Comparison of ENCODE assay signal across 13 cellular contexts in the genomic region with DNA sequence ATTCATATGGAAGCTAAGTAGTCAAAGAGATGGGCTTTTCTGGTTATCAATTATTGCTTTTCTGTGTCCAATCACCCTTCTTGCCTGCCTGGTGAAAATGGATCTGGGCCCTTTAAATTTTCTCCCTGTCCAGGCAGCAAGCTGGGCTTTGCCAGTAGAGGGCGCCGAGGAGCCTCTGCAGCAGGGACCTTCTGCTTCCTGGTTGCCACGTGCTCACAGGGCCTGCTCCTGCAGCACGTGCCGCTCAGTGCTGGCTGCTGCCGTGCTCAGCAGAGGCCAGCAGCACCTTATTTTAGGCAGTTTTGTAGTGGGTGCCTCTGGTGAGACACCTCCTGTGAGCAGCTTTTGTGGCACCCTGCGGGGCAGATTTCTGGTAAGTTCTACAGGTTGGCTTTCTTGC. TPM values are rescaled to one million over a fixed set of nuclear protein-coding genes. Genes with fewer than 3 reads are reported as not detected.
DNase-seq lines count a peak whose midpoint lies in the region; ATAC-seq and TF ChIP-seq lines count a peak whose summit lies in the region.
"Had no signal": no experiment of that assay in that cellular context is flagged by ENCODE, and none has a peak within 500 bp of the region (broad histone marks: within the 10 kb centered on the region; RNA-seq: fewer than 3 reads in every experiment).

No MANE protein-coding gene starts in this region.

- H3K4me1 Mint-ChIP-seq in activated CD8-positive, alpha-beta T cell treated with anti-CD3 and anti-CD28 coated beads for 36 hours (ENCODE audit: low read depth): no peaks in the 10 kb centered on the region
- no peaks in the 10 kb centered on the region for H3K4me1 Mint-ChIP-seq in activated CD8-positive, alpha-beta T cell treated with anti-CD3 and anti-CD28 coated beads, Interleukin-2, amount 10 ng/mL, durations not matched to agents 7 days and 5 days (ENCODE audit: low read depth)

- TF ChIP-seq POLR2A in spleen (IDR thresholded peaks at IDR 0.05) (no peak), suprapubic skin (IDR thresholded peaks at IDR 0.05) (no peak)

- H3K27ac ChIP-seq in brain microvascular endothelial cell (no peak overlapping the region), spleen (no peak overlapping the region), suprapubic skin (no peak overlapping the region)
- H3K27ac ChIP-seq: C4-2B, skin epidermis had no signal

- peaks cover 48% of the 10 kb centered on the region for H3K9me3 Mint-ChIP-seq in activated CD8-positive, alpha-beta T cell treated with anti-CD3 and anti-CD28 coated beads for 36 hours
- H3K9me3 Mint-ChIP-seq in activated CD8-positive, alpha-beta T cell treated with anti-CD3 and anti-CD28 coated beads, Interleukin-2, amount 10 ng/mL, durations not matched to agents 7 days and 5 days (ENCODE audit: insufficient read depth): peaks cover 47% of the 10 kb centered on the region

- H3K4me3 ChIP-seq in brain microvascular endothelial cell (ENCODE audit: low read depth, low read length) (no peak overlapping the region), spleen (no peak overlapping the region), suprapubic skin (no peak overlapping the region)
- H3K4me3 ChIP-seq: skin epidermis had no signal

- ATAC-seq in activated CD8-positive, alpha-beta T cell treated with anti-CD3 and anti-CD28 coated beads for 36 hours: no peak
- no peak for ATAC-seq in activated CD8-positive, alpha-beta T cell treated with anti-CD3 and anti-CD28 coated beads, Interleukin-2, amount 10 ng/mL, durations not matched to agents 7 days and 5 days
- ATAC-seq in GM21515 (IDR thresholded peaks at IDR 0.05; ENCODE audit: unreplicated experiment): no peak

- POLR2A ChIA-PET in activated CD8-positive, alpha-beta T cell treated with anti-CD3 and anti-CD28 coated beads for 36 hours (lab: Charles Lee): no interaction called here
- POLR2A ChIA-PET in activated CD8-positive, alpha-beta T cell treated with anti-CD3 and anti-CD28 coated beads, Interleukin-2, amount 10 ng/mL, durations not matched to agents 7 days and 5 days (lab: Charles Lee): no interaction called here

- no peaks in the 10 kb centered on the region for H3K27me3 Mint-ChIP-seq in activated CD8-positive, alpha-beta T cell treated with anti-CD3 and anti-CD28 coated beads for 36 hours
- no peaks in the 10 kb centered on the region for H3K27me3 Mint-ChIP-seq in activated CD8-positive, alpha-beta T cell treated with anti-CD3 and anti-CD28 coated beads, Interleukin-2, amount 10 ng/mL, durations not matched to agents 7 days and 5 days (ENCODE audit: low read depth)

- peaks cover 17 to 78% (median 72%) of the 10 kb centered on the region in 8 donors for H3K9me3 ChIP-seq in spleen
- H3K9me3 ChIP-seq in suprapubic skin: peaks cover 28% of the 10 kb centered on the region

- intact Hi-C loops in activated CD8-positive, alpha-beta T cell treated with anti-CD3 and anti-CD28 coated beads for 36 hours (cut with micrococcal nuclease): no loop called here
- intact Hi-C loops in spleen (cut with DNase I; ENCODE audit: low total_unique reads): no loop called here

- no peak overlapping the region for H3K27ac Mint-ChIP-seq in activated CD8-positive, alpha-beta T cell treated with anti-CD3 and anti-CD28 coated beads for 36 hours
- H3K27ac Mint-ChIP-seq in activated CD8-positive, alpha-beta T cell treated with anti-CD3 and anti-CD28 coated beads, Interleukin-2, amount 10 ng/mL, durations not matched to agents 7 days and 5 days: no peak overlapping the region

- CTCF ChIA-PET in activated CD8-positive, alpha-beta T cell treated with anti-CD3 and anti-CD28 coated beads for 36 hours (lab: Charles Lee): no interaction called here
- CTCF ChIA-PET in activated CD8-positive, alpha-beta T cell treated with anti-CD3 and anti-CD28 coated beads, Interleukin-2, amount 10 ng/mL, durations not matched to agents 7 days and 5 days (lab: Charles Lee): no interaction called here

- in situ Hi-C loops in brain microvascular endothelial cell (cut with HindIII; ENCODE audit: low pct_ligation_motif_present, low sequenced_read_pairs): no loop called here

- TF ChIP-seq CTCF in activated CD8-positive, alpha-beta T cell treated with anti-CD3 and anti-CD28 coated beads for 36 hours (IDR thresholded peaks at IDR 0.05): no peak
- TF ChIP-seq CTCF in brain microvascular endothelial cell (IDR thresholded peaks at IDR 0.05; ENCODE audit: low read depth, low read length, missing control alignments) (peak; percentile 50), spleen (IDR thresholded peaks at IDR 0.05 in 8 of 11, conservative IDR thresholded peaks at IDR 0.05 in 3 of 11) (no peak), suprapubic skin (IDR thresholded peaks at IDR 0.05) (no peak)

- DNase-seq in activated CD8-positive, alpha-beta T cell treated with anti-CD3 and anti-CD28 coated beads for 36 hours: peak; percentile 12
- DNase-seq in activated CD8-positive, alpha-beta T cell treated with anti-CD3 and anti-CD28 coated beads, Interleukin-2, amount 10 ng/mL, durations not matched to agents 7 days and 5 days: no peak
- DNase-seq in brain microvascular endothelial cell: no peak
- DNase-seq in spleen: peak; percentile 27
- no peak for DNase-seq in suprapubic skin (ENCODE audit: low spot score in 2 of 2)
- no peak for DNase-seq in midbrain (lab: John Stamatoyannopoulos, UW)
- DNase-seq: activated CD4-positive, alpha-beta T cell treated with anti-CD3 and anti-CD28 coated beads for 4 hours had no signal

- H3K4me3 Mint-ChIP-seq in activated CD8-positive, alpha-beta T cell treated with anti-CD3 and anti-CD28 coated beads for 36 hours: no peak overlapping the region
- H3K4me3 Mint-ChIP-seq in activated CD8-positive, alpha-beta T cell treated with anti-CD3 and anti-CD28 coated beads, Interleukin-2, amount 10 ng/mL, durations not matched to agents 7 days and 5 days: no peak overlapping the region

- no peak; the same call in 1 of the 2 replicates for TF ChIP-seq RAD21 in Ishikawa (IDR thresholded peaks at IDR 0.05; ENCODE audit: low read depth)

- H3K4me1 ChIP-seq in spleen (no peaks in the 10 kb centered on the region), suprapubic skin (no peaks in the 10 kb centered on the region)

- no peaks in the 10 kb centered on the region for H3K27me3 ChIP-seq in brain microvascular endothelial cell (replicated peaks)
- H3K27me3 ChIP-seq in spleen (replicated peaks in 1 of 7): peaks cover 0 to 20% (median 0%) of the 10 kb centered on the region in 7 donors
- H3K27me3 ChIP-seq in suprapubic skin: peaks cover 17% of the 10 kb centered on the region

- H3K36me3 ChIP-seq in brain microvascular endothelial cell (replicated peaks) (no peaks in the 10 kb centered on the region), spleen (no peaks in the 10 kb centered on the region), suprapubic skin (no peaks in the 10 kb centered on the region)

- 51 to 71% (median 59%) methylated on average over 3 to 7 of the region's 7 CpGs for WGBS in spleen, 5 donors
- WGBS in suprapubic skin: 68% methylated on average over 7 of the region's 7 CpGs

- H3K36me3 Mint-ChIP-seq in activated CD8-positive, alpha-beta T cell treated with anti-CD3 and anti-CD28 coated beads for 36 hours (ENCODE audit: low read depth): peaks cover 5% of the 10 kb centered on the region
- H3K36me3 Mint-ChIP-seq in activated CD8-positive, alpha-beta T cell treated with anti-CD3 and anti-CD28 coated beads, Interleukin-2, amount 10 ng/mL, durations not matched to agents 7 days and 5 days (ENCODE audit: low read depth): peaks cover 5% of the 10 kb centered on the region

- TF ChIP-seq EP300 in Ishikawa (IDR thresholded peaks at IDR 0.05; ENCODE audit: borderline replicate concordance) (no peak), suprapubic skin (IDR thresholded peaks at IDR 0.05) (no peak)

TF ChIP-seq in Ishikawa, 13 proteins besides CTCF, POLR2A, EP300 and RAD21:
- TF ChIP-seq CEBPB (IDR thresholded peaks at IDR 0.05) (no peak), YY1 (IDR thresholded peaks at IDR 0.05; ENCODE audit: low read depth) (no peak), FOXM1 (IDR thresholded peaks at IDR 0.05; ENCODE audit: borderline replicate concordance, low read depth) (no peak)
- TF ChIP-seq, protein P1, sequence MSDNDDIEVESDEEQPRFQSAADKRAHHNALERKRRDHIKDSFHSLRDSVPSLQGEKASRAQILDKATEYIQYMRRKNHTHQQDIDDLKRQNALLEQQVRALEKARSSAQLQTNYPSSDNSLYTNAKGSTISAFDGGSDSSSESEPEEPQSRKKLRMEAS (IDR thresholded peaks at IDR 0.05): peak; percentile 95
- TF ChIP-seq, protein P2, sequence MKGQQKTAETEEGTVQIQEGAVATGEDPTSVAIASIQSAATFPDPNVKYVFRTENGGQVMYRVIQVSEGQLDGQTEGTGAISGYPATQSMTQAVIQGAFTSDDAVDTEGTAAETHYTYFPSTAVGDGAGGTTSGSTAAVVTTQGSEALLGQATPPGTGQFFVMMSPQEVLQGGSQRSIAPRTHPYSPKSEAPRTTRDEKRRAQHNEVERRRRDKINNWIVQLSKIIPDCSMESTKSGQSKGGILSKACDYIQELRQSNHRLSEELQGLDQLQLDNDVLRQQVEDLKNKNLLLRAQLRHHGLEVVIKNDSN (IDR thresholded peaks at IDR 0.05): peak; percentile 74

RNA-seq across cellular contexts. Expression of gene ACTL8, which starts 4.0 kb away (rescaled TPM):
- not detected for total RNA-seq in activated CD8-positive, alpha-beta T cell treated with anti-CD3 and anti-CD28 coated beads for 36 hours
- not detected for total RNA-seq in activated CD8-positive, alpha-beta T cell treated with anti-CD3 and anti-CD28 coated beads, Interleukin-2, amount 10 ng/mL, durations not matched to agents 7 days and 5 days
- not detected for total RNA-seq in spleen
- polyA plus RNA-seq in spleen: not detected
- total RNA-seq in suprapubic skin: not detected
- total RNA-seq: lung microvascular endothelial cell, subcutaneous adipose tissue had no signal

Comparison
In these comparisons a context has a peak if more than half of its experiments do, and no peak if none do; other contexts are left out.
1. DNase-seq: peak in activated CD8-positive, alpha-beta T cell treated with anti-CD3 and anti-CD28 coated beads for 36 hours (single experiment) and spleen (single experiment); none in activated CD8-positive, alpha-beta T cell treated with anti-CD3 and anti-CD28 coated beads, Interleukin-2, amount 10 ng/mL, durations not matched to agents 7 days and 5 days (single experiment), brain microvascular endothelial cell (single experiment), suprapubic skin (0 of 2) and midbrain (single experiment).